In genomic region chr14:50084666-50085065, GRCh38 we compare ENCODE assay signal across 17 cellular contexts. TPM values are rescaled to one million over a fixed set of nuclear protein-coding genes. Genes with fewer than 3 reads are reported as not detected.
DNase-seq lines count a peak whose midpoint lies in the region; ATAC-seq and TF ChIP-seq lines count a peak whose summit lies in the region.
"Had no signal": no experiment of that assay in that cellular context is flagged by ENCODE, and none has a peak within 500 bp of the region (broad histone marks: within the 10 kb centered on the region; RNA-seq: fewer than 3 reads in every experiment).

No MANE protein-coding gene starts in this region.

- H3K9me3 ChIP-seq in T-helper 17 cell (ENCODE audit: control insufficient read depth, low read length, poor library complexity, severe bottlenecking) (no peaks in the 10 kb centered on the region), suprapubic skin (no peaks in the 10 kb centered on the region)

- no peaks in the 10 kb centered on the region for H3K9me3 Mint-ChIP-seq in activated naive CD4-positive, alpha-beta T cell treated with anti-CD3 and anti-CD28 coated beads for 36 hours
- no peaks in the 10 kb centered on the region for H3K9me3 Mint-ChIP-seq in effector memory CD8-positive, alpha-beta T cell
- H3K9me3 Mint-ChIP-seq: nephron had no signal

- CTCF ChIA-PET in activated naive CD4-positive, alpha-beta T cell treated with anti-CD3 and anti-CD28 coated beads for 36 hours (lab: Charles Lee), result interaction anchor here (1.1 to 1.7 kb wide), 4 partner anchors 22 to 226 kb away, joined by 4 to 6 read pairs (median 5); no protein-coding TSS in a partner anchor

- H3K4me3 ChIP-seq in suprapubic skin, result no peak overlapping the region

- H3K27ac Mint-ChIP-seq in activated naive CD4-positive, alpha-beta T cell treated with anti-CD3 and anti-CD28 coated beads for 36 hours, result peak overlapping the region; percentile 91
- peak overlapping the region; percentile 100 for H3K27ac Mint-ChIP-seq in T-helper 17 cell
- peak overlapping the region; percentile 88 to 96 for H3K27ac Mint-ChIP-seq in effector memory CD8-positive, alpha-beta T cell
- H3K27ac Mint-ChIP-seq: nephron had no signal

- no peaks in the 10 kb centered on the region for H3K36me3 ChIP-seq in suprapubic skin

- H3K36me3 Mint-ChIP-seq in activated naive CD4-positive, alpha-beta T cell treated with anti-CD3 and anti-CD28 coated beads for 36 hours (ENCODE audit: low read depth), result no peaks in the 10 kb centered on the region
- no peaks in the 10 kb centered on the region for H3K36me3 Mint-ChIP-seq in T-helper 17 cell (ENCODE audit: low read depth)
- H3K36me3 Mint-ChIP-seq in effector memory CD8-positive, alpha-beta T cell (ENCODE audit: insufficient read depth), result peaks cover 28% of the 10 kb centered on the region

- no peak for TF ChIP-seq EP300 in suprapubic skin (IDR thresholded peaks at IDR 0.05)

- ATAC-seq in T-helper 17 cell (no peak), HG03565 (IDR thresholded peaks at IDR 0.05; ENCODE audit: unreplicated experiment) (no peak)
- ATAC-seq in effector memory CD8-positive, alpha-beta T cell (replicated peaks), result no peak
- ATAC-seq: Right ventricle myocardium inferior had no signal

- no peak for TF ChIP-seq CTCF in suprapubic skin (IDR thresholded peaks at IDR 0.05)

- peaks cover 84% of the 10 kb centered on the region for H3K4me1 Mint-ChIP-seq in activated naive CD4-positive, alpha-beta T cell treated with anti-CD3 and anti-CD28 coated beads for 36 hours (ENCODE audit: low read depth)
- H3K4me1 Mint-ChIP-seq in T-helper 17 cell, result peaks cover 55% of the 10 kb centered on the region
- peaks cover 54 to 62% of the 10 kb centered on the region in 2 donors for H3K4me1 Mint-ChIP-seq in effector memory CD8-positive, alpha-beta T cell (ENCODE audit: low read depth in 2 of 2)
- H3K4me1 Mint-ChIP-seq: nephron had no signal

- intact Hi-C loops in activated naive CD4-positive, alpha-beta T cell treated with anti-CD3 and anti-CD28 coated beads for 36 hours (cut with micrococcal nuclease), result loop anchor here (10.0 kb wide), 2 partner anchors 320 to 1780 kb away; partner anchors contain the start of genes GNG2 and KLHDC2

- H3K4me1 ChIP-seq in suprapubic skin, result peaks cover 27% of the 10 kb centered on the region

- H3K27me3 Mint-ChIP-seq in activated naive CD4-positive, alpha-beta T cell treated with anti-CD3 and anti-CD28 coated beads for 36 hours (ENCODE audit: low read depth), result no peaks in the 10 kb centered on the region
- H3K27me3 Mint-ChIP-seq in T-helper 17 cell, result no peaks in the 10 kb centered on the region
- H3K27me3 Mint-ChIP-seq in effector memory CD8-positive, alpha-beta T cell, result no peaks in the 10 kb centered on the region

- H3K4me3 Mint-ChIP-seq in activated naive CD4-positive, alpha-beta T cell treated with anti-CD3 and anti-CD28 coated beads for 36 hours, result no peak overlapping the region
- peak overlapping the region; percentile 79 for H3K4me3 Mint-ChIP-seq in T-helper 17 cell
- H3K4me3 Mint-ChIP-seq in effector memory CD8-positive, alpha-beta T cell, result peak overlapping the region; percentile 63 to 65
- H3K4me3 Mint-ChIP-seq: nephron had no signal

- peak overlapping the region; percentile 83 for H3K27ac ChIP-seq in suprapubic skin

- TF ChIP-seq POLR2A in suprapubic skin (IDR thresholded peaks at IDR 0.05), result no peak

- 91% methylated on average over 3 of the region's 3 CpGs for WGBS in suprapubic skin

- no peak for DNase-seq in activated naive CD4-positive, alpha-beta T cell treated with anti-CD3 and anti-CD28 coated beads for 36 hours
- DNase-seq in activated naive CD4-positive, alpha-beta T cell treated with Interleukin-2 at 50 U/mL for 16 hours, result no peak
- DNase-seq in T-helper 17 cell (no peak), suprapubic skin (ENCODE audit: low spot score in 2 of 2) (no peak), OCI-M2 (lab: John Stamatoyannopoulos, UW; ENCODE audit: unreplicated experiment) (no peak)
- DNase-seq in effector memory CD8-positive, alpha-beta T cell, result no peak
- DNase-seq in stimulated activated CD4-positive, alpha-beta T cell treated with anti-CD3 and anti-CD28 coated beads, Interleukin-4, amount 100 ng/mL, for 4 hours, result no peak
- DNase-seq: activated gamma-delta T cell treated with Interleukin-2 at 50 U/mL for 16 hours; DMS 273 treated with DMSO at 0.1 percent for 48 hours; head of caudate nucleus; NCI-H1694 treated with DMSO at 0.1 percent for 48 hours; NCI-H226; stimulated activated CD4-positive, alpha-beta T cell treated with anti-CD3 and anti-CD28 coated beads, Interleukin-12 subunit alpha, Interleukin-12 subunit beta, amount 100 ng/mL, for 4 hours; T-helper 9 cell had no signal

- no peaks in the 10 kb centered on the region for H3K27me3 ChIP-seq in suprapubic skin

RNA-seq across cellular contexts. Expression of gene VCPKMT, which starts 31.7 kb away (rescaled TPM):
- 10 to 100 TPM in 1 of 2 experiments, 1 to 10 TPM in 1; 9.6 to 10.5 TPM for total RNA-seq in activated naive CD4-positive, alpha-beta T cell treated with anti-CD3 and anti-CD28 coated beads for 36 hours
- 10 to 100 TPM; 24.5 to 26.3 TPM for total RNA-seq in T-helper 17 cell
- 10 to 100 TPM in 3 of 4 donors, 1 to 10 TPM in 1; 8.1 to 12.5 (median 11.9) TPM for total RNA-seq in suprapubic skin
